In the genomic region with DNA sequence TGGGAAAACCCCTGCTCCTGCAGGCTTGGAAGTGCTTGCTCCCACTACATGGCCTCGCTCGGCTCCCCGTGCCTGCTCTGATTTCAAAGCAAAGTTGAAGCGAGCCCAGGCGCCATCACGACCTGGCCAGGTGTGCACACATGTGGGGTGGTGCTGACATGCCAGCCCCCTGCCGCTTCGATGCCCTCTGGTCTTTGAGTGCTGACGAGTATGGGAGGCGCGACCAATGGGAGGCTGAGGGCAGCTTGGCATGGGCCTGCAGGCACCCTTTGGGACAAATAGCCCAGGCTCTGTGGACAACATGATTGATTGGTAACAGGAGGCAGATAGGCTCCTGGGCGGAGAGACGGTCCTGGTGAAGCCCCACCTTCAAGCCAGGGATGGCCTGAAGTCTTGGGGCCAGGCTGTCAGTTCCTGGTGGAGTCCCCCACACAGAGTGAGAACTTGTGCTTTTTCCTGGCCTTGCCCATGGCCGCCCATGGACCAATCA, we compare ENCODE assay signal across 1 cellular context.
TF ChIP-seq lines count a peak whose summit lies in the region.

No MANE protein-coding gene starts in this region.

TF ChIP-seq in HepG2, 621 proteins besides CTCF, POLR2A, EP300 and RAD21 (continued from another document):
- TF ChIP-seq, protein P1, sequence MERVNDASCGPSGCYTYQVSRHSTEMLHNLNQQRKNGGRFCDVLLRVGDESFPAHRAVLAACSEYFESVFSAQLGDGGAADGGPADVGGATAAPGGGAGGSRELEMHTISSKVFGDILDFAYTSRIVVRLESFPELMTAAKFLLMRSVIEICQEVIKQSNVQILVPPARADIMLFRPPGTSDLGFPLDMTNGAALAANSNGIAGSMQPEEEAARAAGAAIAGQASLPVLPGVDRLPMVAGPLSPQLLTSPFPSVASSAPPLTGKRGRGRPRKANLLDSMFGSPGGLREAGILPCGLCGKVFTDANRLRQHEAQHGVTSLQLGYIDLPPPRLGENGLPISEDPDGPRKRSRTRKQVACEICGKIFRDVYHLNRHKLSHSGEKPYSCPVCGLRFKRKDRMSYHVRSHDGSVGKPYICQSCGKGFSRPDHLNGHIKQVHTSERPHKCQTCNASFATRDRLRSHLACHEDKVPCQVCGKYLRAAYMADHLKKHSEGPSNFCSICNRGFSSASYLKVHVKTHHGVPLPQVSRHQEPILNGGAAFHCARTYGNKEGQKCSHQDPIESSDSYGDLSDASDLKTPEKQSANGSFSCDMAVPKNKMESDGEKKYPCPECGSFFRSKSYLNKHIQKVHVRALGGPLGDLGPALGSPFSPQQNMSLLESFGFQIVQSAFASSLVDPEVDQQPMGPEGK (CRISPR knock-in tag; IDR thresholded peaks at IDR 0.05) = no peak
- no peak for TF ChIP-seq GLI4 (CRISPR knock-in tag; IDR thresholded peaks at IDR 0.05; ENCODE audit: borderline replicate concordance)
- TF ChIP-seq MLX (CRISPR knock-in tag; IDR thresholded peaks at IDR 0.05) = no peak
- TF ChIP-seq XRCC5 (optimal IDR thresholded peaks at IDR 0.05; ENCODE audit: low read length) = no peak
- TF ChIP-seq ELF1 (CRISPR knock-in tag; IDR thresholded peaks at IDR 0.05) = no peak
- no peak for TF ChIP-seq CSRNP1 (CRISPR knock-in tag; IDR thresholded peaks at IDR 0.05)
- TF ChIP-seq RELA (CRISPR knock-in tag; IDR thresholded peaks at IDR 0.05) = no peak
- no peak for TF ChIP-seq ZNF383 (CRISPR knock-in tag; IDR thresholded peaks at IDR 0.05; ENCODE audit: borderline replicate concordance)
